Comparison of ENCODE assay signal across 15 cellular contexts in genomic region chr11:27716850-27717249, GRCh38. TPM values are rescaled to one million over a fixed set of nuclear protein-coding genes. Genes with fewer than 3 reads are reported as not detected.
DNase-seq lines count a peak whose midpoint lies in the region; ATAC-seq and TF ChIP-seq lines count a peak whose summit lies in the region.
"Had no signal": no experiment of that assay in that cellular context is flagged by ENCODE, and none has a peak within 500 bp of the region (broad histone marks: within the 10 kb centered on the region; RNA-seq: fewer than 3 reads in every experiment).

No MANE protein-coding gene starts in this region.

- no peak overlapping the region for H3K4me3 ChIP-seq in HCT116 (replicated peaks in 1 of 2; ENCODE audit: low read depth in 1 of 2, low read length in 2 of 2)
- H3K4me3 ChIP-seq in brain microvascular endothelial cell (ENCODE audit: low read depth, low read length): no peak overlapping the region
- H3K4me3 ChIP-seq: sigmoid colon, SK-N-MC had no signal

- ATAC-seq in HCT116 (no peak), HG02973 (IDR thresholded peaks at IDR 0.05; ENCODE audit: unreplicated experiment) (no peak)
- ATAC-seq: natural killer cell had no signal

- no peaks in the 10 kb centered on the region for H3K9me2 ChIP-seq in HCT116 (ENCODE audit: insufficient read depth)

- H3K27ac ChIP-seq in HCT116 (ENCODE audit: low read depth, low read length) (peak overlapping the region; percentile 19; the same call in 1 of the 2 replicates), brain microvascular endothelial cell (no peak overlapping the region)
- H3K27ac ChIP-seq: sigmoid colon, SK-N-MC had no signal

- BruUV-seq in HCT116 (replicated peaks; lab: Mats Ljungman, UMichigan): no TSS peak

- CTCF ChIA-PET in HCT116 (lab: Charles Lee): interaction anchor here (0.9 to 3.8 kb wide), 18 partner anchors 12 to 1617 kb away, joined by 3 to 39 read pairs (median 4); partner anchors contain the start of gene BDNF

- H4K20me1 ChIP-seq in HCT116 (ENCODE audit: insufficient read depth): no peaks in the 10 kb centered on the region

- no peaks in the 10 kb centered on the region for H3K9me3 ChIP-seq in HCT116 (ENCODE audit: control insufficient read depth in 1 of 2, insufficient read depth in 1 of 2, low read depth in 1 of 2, low read length in 2 of 2)
- H3K9me3 ChIP-seq: sigmoid colon had no signal

- H3K9ac ChIP-seq in HCT116 (ENCODE audit: low read length): no peak overlapping the region

- no peaks in the 10 kb centered on the region for H3K79me2 ChIP-seq in HCT116 (ENCODE audit: insufficient read depth, low read length)

- H3K27me3 Mint-ChIP-seq in type B pancreatic cell: peaks cover 74% of the 10 kb centered on the region

- H3K4me1 ChIP-seq in HCT116 (ENCODE audit: control insufficient read depth in 1 of 2, insufficient read depth in 2 of 2, low read length in 2 of 2): peaks cover 18 to 28% of the 10 kb centered on the region in 2 experiments; a peak in 3 of 4 replicates

- H3K4me3 Mint-ChIP-seq in type B pancreatic cell: no peak overlapping the region
- H3K4me3 Mint-ChIP-seq: activated B cell treated with CpG ODN at 0.5 μM for 24 hours; activated naive CD8-positive, alpha-beta T cell treated with anti-CD3 and anti-CD28 coated beads, Interleukin-2, amount 10 ng/mL, durations not matched to agents 7 days and 5 days; CD4-positive, alpha-beta memory T cell; natural killer cell had no signal

- RAD21 ChIA-PET in HCT116 (lab: Charles Lee; ENCODE audit: low non-redundant PET in 1 of 2, low total read pairs in 2 of 2, uncharacterized antibody in 2 of 2, unreplicated experiment in 2 of 2): interaction anchor here (0.7 to 2.8 kb wide), 3 partner anchors 17 to 958 kb away, joined by 3 to 12 read pairs (median 3); partner anchors contain the start of gene BDNF (in 1 of the 2)

- peak overlapping the region; percentile 96; the same call in 1 of the 2 replicates for H3K4me2 ChIP-seq in HCT116 (ENCODE audit: low read length)

- TF ChIP-seq RAD21 in HCT116 (IDR thresholded peaks at IDR 0.05; ENCODE audit: low read depth): peak; percentile 69

- in situ Hi-C loops in brain microvascular endothelial cell (cut with HindIII; ENCODE audit: low pct_ligation_motif_present, low sequenced_read_pairs): loop anchor here (25.0 kb wide), 1 partner anchor 195 kb away; no protein-coding TSS in a partner anchor

- H3K27me3 ChIP-seq in HCT116 (ENCODE audit: insufficient read depth, low read length) (no peaks in the 10 kb centered on the region), brain microvascular endothelial cell (replicated peaks) (no peaks in the 10 kb centered on the region)

- TF ChIP-seq CTCF in AG09319 (IDR thresholded peaks at IDR 0.05; ENCODE audit: low read depth, low read length) (peak; percentile 61), HCT116 (IDR thresholded peaks at IDR 0.05 in 2 of 3, conservative IDR thresholded peaks at IDR 0.05 in 1 of 3; ENCODE audit: borderline replicate concordance in 1 of 3, insufficient read depth in 1 of 3, low read depth in 2 of 3, low read length in 2 of 3) (peak; percentile 19 to 25 (median 25); a peak in 3 of 6 replicates), brain microvascular endothelial cell (IDR thresholded peaks at IDR 0.05; ENCODE audit: low read depth, low read length, missing control alignments) (peak; percentile 38), type B pancreatic cell (conservative IDR thresholded peaks at IDR 0.05) (no peak)

- DNase-seq in AG09319 (ENCODE audit: extremely low read depth, low read depth) (no peak), HCT116 (ENCODE audit: low read depth, low spot score) (no peak), brain microvascular endothelial cell (no peak), iris pigment epithelial cell (ENCODE audit: low read depth) (peak; percentile 63), type B pancreatic cell (ENCODE audit: extremely low spot score, unreplicated experiment) (no peak), AML-193 (lab: John Stamatoyannopoulos, UW) (no peak)
- no peak for DNase-seq in activated T-cell treated with anti-CD3 and anti-CD28 coated beads, Interleukin-2, amount 50 U/mL, for 48 hours
- DNase-seq: activated B cell treated with CpG ODN at 0.5 μM for 24 hours; activated naive CD8-positive, alpha-beta T cell treated with anti-CD3 and anti-CD28 coated beads, Interleukin-2, amount 10 ng/mL, durations not matched to agents 7 days and 5 days; CD4-positive, alpha-beta memory T cell; natural killer cell; sigmoid colon; stimulated activated naive CD4-positive, alpha-beta T cell treated with Interleukin-2 at 50 U/mL for 16 hours had no signal

- H3K36me3 ChIP-seq in HCT116 (ENCODE audit: control insufficient read depth in 1 of 2, insufficient read depth in 2 of 2, low read length in 2 of 2) (no peaks in the 10 kb centered on the region), brain microvascular endothelial cell (replicated peaks) (no peaks in the 10 kb centered on the region)
- H3K36me3 ChIP-seq: sigmoid colon had no signal

- no peaks in the 10 kb centered on the region for H3K36me3 Mint-ChIP-seq in type B pancreatic cell

- POLR2A ChIA-PET in HCT116 (lab: Charles Lee): interaction anchor here (0.7 to 2.9 kb wide), 5 partner anchors 14 to 218 kb away, joined by 3 to 13 read pairs (median 4); no protein-coding TSS in a partner anchor

- intact Hi-C loops in HCT116 (cut with micrococcal nuclease): loop anchor here (2.0 to 5.0 kb wide), 2 partner anchors 218 to 390 kb away; partner anchors contain the start of genes KIF18A and METTL15

- H2AFZ ChIP-seq in HCT116 (ENCODE audit: low read depth, low read length, poor library complexity, severe bottlenecking): peak overlapping the region; percentile 67

- peaks cover 17% of the 10 kb centered on the region for H3K4me1 Mint-ChIP-seq in type B pancreatic cell (ENCODE audit: unreplicated experiment)
- H3K4me1 Mint-ChIP-seq: natural killer cell had no signal

- H3K27ac Mint-ChIP-seq in type B pancreatic cell: no peak overlapping the region
- H3K27ac Mint-ChIP-seq: activated B cell treated with CpG ODN at 0.5 μM for 24 hours; activated naive CD8-positive, alpha-beta T cell treated with anti-CD3 and anti-CD28 coated beads, Interleukin-2, amount 10 ng/mL, durations not matched to agents 7 days and 5 days; CD4-positive, alpha-beta memory T cell; natural killer cell had no signal

- no peak for TF ChIP-seq POLR2A in HCT116 (IDR thresholded peaks at IDR 0.05; ENCODE audit: borderline replicate concordance, extremely low read depth, insufficient read depth, insufficient read length)

- no peaks in the 10 kb centered on the region for H3K9me3 Mint-ChIP-seq in type B pancreatic cell

TF ChIP-seq in HCT116, 20 proteins besides CTCF, POLR2A, EP300 and RAD21:
- TF ChIP-seq MAX (IDR thresholded peaks at IDR 0.05) (no peak), ZNF274 (IDR thresholded peaks at IDR 0.05; ENCODE audit: low read depth, low read length) (no peak), POLR2AphosphoS5 (IDR thresholded peaks at IDR 0.05; ENCODE audit: low read depth, low read length) (no peak), FOSL1 (IDR thresholded peaks at IDR 0.05; ENCODE audit: low read depth) (no peak), EZH2phosphoT487 (IDR thresholded peaks at IDR 0.05; ENCODE audit: borderline replicate concordance) (no peak), SRF (IDR thresholded peaks at IDR 0.05; ENCODE audit: low read depth) (no peak), TCF7L2 (IDR thresholded peaks at IDR 0.05; ENCODE audit: borderline replicate concordance, extremely low read depth, insufficient read depth, insufficient read length) (no peak), ATF3 (IDR thresholded peaks at IDR 0.05) (no peak), JUND (IDR thresholded peaks at IDR 0.05) (no peak), SIN3A (IDR thresholded peaks at IDR 0.05; ENCODE audit: low read depth) (no peak), ZFX (IDR thresholded peaks at IDR 0.05) (no peak), CBX3 (IDR thresholded peaks at IDR 0.05; ENCODE audit: low read depth) (no peak), ELF1 (IDR thresholded peaks at IDR 0.05; ENCODE audit: borderline replicate concordance, low read depth) (no peak), CEBPB (IDR thresholded peaks at IDR 0.05; ENCODE audit: low read depth) (no peak)

RNA-seq across cellular contexts. Expression of gene BDNF, which starts 16.6 kb away (rescaled TPM):
- total RNA-seq in HCT116 (2021; ENCODE audit: unreplicated experiment): 22.0 TPM
- polyA plus RNA-seq in HCT116 (2012): 3.9 and 5.0 TPM in 2 replicates
- 3.6 and 5.5 TPM in 2 replicates for total RNA-seq in type B pancreatic cell (ENCODE audit: low replicate concordance)
- total RNA-seq: activated B cell treated with CpG ODN at 0.5 μM for 24 hours; activated naive CD8-positive, alpha-beta T cell treated with anti-CD3 and anti-CD28 coated beads, Interleukin-2, amount 10 ng/mL, durations not matched to agents 7 days and 5 days; CD4-positive, alpha-beta memory T cell; natural killer cell had no signal
- polyA plus RNA-seq: CD4-positive, alpha-beta memory T cell had no signal
